16 cellular contexts compared by ENCODE assay signal in the genomic region with DNA sequence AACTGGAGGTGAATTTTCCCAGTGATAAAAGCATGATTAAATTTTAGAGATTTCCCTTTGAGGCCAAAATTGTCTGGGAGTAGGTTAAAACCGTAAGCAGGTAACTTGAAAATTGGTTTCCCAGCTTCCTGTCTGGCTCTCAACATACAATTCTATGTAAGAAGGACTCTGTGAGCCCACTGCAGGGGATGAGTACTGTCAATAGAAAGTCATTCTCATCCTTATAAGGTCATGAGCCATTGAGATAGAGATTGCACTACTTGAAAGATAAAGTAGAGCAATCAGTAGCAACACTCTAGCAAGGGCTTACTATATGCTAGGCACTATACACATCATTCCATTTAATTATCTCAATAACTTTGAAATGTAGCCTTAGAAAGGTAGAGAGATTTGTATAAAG.
"Had no signal": no experiment of that assay in that cellular context is flagged by ENCODE, and none has a peak within 500 bp of the region (broad histone marks: within the 10 kb centered on the region; RNA-seq: fewer than 3 reads in every experiment).

No MANE protein-coding gene starts in this region.

- H3K27me3 ChIP-seq: foreskin keratinocyte, ovary had no signal

- H3K27ac ChIP-seq: ovary had no signal

- DNase-seq: dermis blood vessel endothelial cell; erythroblast; foreskin keratinocyte; islet precursor cell; mammary epithelial cell; mucosa of descending colon; natural killer cell; ovary; right cardiac atrium; small intestine; stimulated activated CD4-positive, alpha-beta T cell treated with anti-CD3 and anti-CD28 coated beads, Interleukin-2, amount 100 ng/mL, for 48 hours; stimulated activated naive CD4-positive, alpha-beta T cell treated with Interleukin-2 at 50 U/mL for 16 hours had no signal

- H3K36me3 ChIP-seq: ovary had no signal

- H3K27me3 Mint-ChIP-seq: progenitor cell of endocrine pancreas had no signal

- H3K4me3 ChIP-seq: mucosa of descending colon, ovary had no signal

- H3K9me3 Mint-ChIP-seq: natural killer cell, neural crest cell had no signal

- H3K9me3 ChIP-seq: mucosa of descending colon, ovary had no signal

- H3K36me3 Mint-ChIP-seq: natural killer cell had no signal

- H3K27ac Mint-ChIP-seq: natural killer cell, progenitor cell of endocrine pancreas, type B pancreatic cell had no signal

- H3K4me3 Mint-ChIP-seq: natural killer cell, neural crest cell, type B pancreatic cell had no signal

- ATAC-seq: foreskin keratinocyte, left lobe of liver, mucosa of descending colon, natural killer cell, right cardiac atrium had no signal
